ENCODE assay signal across 1 cellular context in genomic region chr15:42707068-42707467, GRCh38.
TF ChIP-seq lines count a peak whose summit lies in the region.

No MANE protein-coding gene starts in this region.

TF ChIP-seq in GM23338, 12 proteins besides CTCF, POLR2A, EP300 and RAD21 (continued from another document):
- TF ChIP-seq ZNF462 (CRISPR knock-in tag; IDR thresholded peaks at IDR 0.05) (no peak), NANOG (IDR thresholded peaks at IDR 0.05; ENCODE audit: borderline replicate concordance) (no peak), ZNF114 (CRISPR knock-in tag; IDR thresholded peaks at IDR 0.05) (no peak), REST (IDR thresholded peaks at IDR 0.05; ENCODE audit: unreplicated experiment) (no peak), JUNB (IDR thresholded peaks at IDR 0.05; ENCODE audit: unreplicated experiment) (no peak), POLR2AphosphoS5 (IDR thresholded peaks at IDR 0.05; ENCODE audit: low read depth) (no peak), EZH2 (IDR thresholded peaks at IDR 0.05; ENCODE audit: low read depth, unreplicated experiment) (no peak), EZH2phosphoT487 (IDR thresholded peaks at IDR 0.05; ENCODE audit: unreplicated experiment) (no peak), CREB1 (CRISPR knock-in tag; IDR thresholded peaks at IDR 0.05; ENCODE audit: low read depth) (no peak), ETS1 (IDR thresholded peaks at IDR 0.05) (no peak)
